In genomic region chrX:154833746-154834274, GRCh38 we compare ENCODE assay signal across 30 cellular contexts. TPM values are rescaled to one million over a fixed set of nuclear protein-coding genes. Genes with fewer than 3 reads are reported as not detected.
DNase-seq lines count a peak whose midpoint lies in the region; FAIRE-seq and TF ChIP-seq lines count a peak whose summit lies in the region.
"Had no signal": no experiment of that assay in that cellular context is flagged by ENCODE, and none has a peak within 500 bp of the region (broad histone marks: within the 10 kb centered on the region; RNA-seq: fewer than 3 reads in every experiment).

No MANE protein-coding gene starts in this region.

- no peak for TF ChIP-seq CTCF in astrocyte (IDR thresholded peaks at IDR 0.05; ENCODE audit: insufficient read depth, low read depth, low read length)
- TF ChIP-seq CTCF in H1 (IDR thresholded peaks at IDR 0.05; ENCODE audit: control extremely low read depth in 1 of 3, insufficient read depth in 1 of 3, low read depth in 1 of 3, low read length in 3 of 3), result no peak
- TF ChIP-seq CTCF in GM13976 (IDR thresholded peaks at IDR 0.05; ENCODE audit: borderline replicate concordance, control extremely low read depth, extremely low read depth, insufficient read depth, missing control alignments), result no peak
- no peak for TF ChIP-seq CTCF in coronary artery (IDR thresholded peaks at IDR 0.05)

- H3K18ac ChIP-seq in H1 (ENCODE audit: extremely low read depth, low read length), result no peak overlapping the region

- H4K20me1 ChIP-seq in astrocyte (ENCODE audit: insufficient read depth, low read length) (no peaks in the 10 kb centered on the region), H1 (replicated peaks in 1 of 2; ENCODE audit: control insufficient read depth in 1 of 2, insufficient read depth in 2 of 2, low read length in 2 of 2) (no peaks in the 10 kb centered on the region)
- H4K20me1 ChIP-seq: BLaER1 had no signal

- H3K79me1 ChIP-seq in H1 (ENCODE audit: low read depth, low read length), result no peaks in the 10 kb centered on the region

- no peaks in the 10 kb centered on the region for H3K79me2 ChIP-seq in astrocyte (ENCODE audit: insufficient read depth, low read length)
- H3K79me2 ChIP-seq in H1 (ENCODE audit: control insufficient read depth in 1 of 2, insufficient read depth in 2 of 2, low read length in 2 of 2), result no peaks in the 10 kb centered on the region

- H3K56ac ChIP-seq in H1 (replicated peaks; ENCODE audit: insufficient read length, low read depth, low read length), result no peak overlapping the region

- H3K27ac Mint-ChIP-seq in astrocyte (ENCODE audit: unreplicated experiment), result no peak overlapping the region
- H3K27ac Mint-ChIP-seq: CD4-positive, alpha-beta memory T cell; CD4-positive, CD25-positive, alpha-beta regulatory T cell; CD8-positive, alpha-beta memory T cell had no signal

- CTCF ChIA-PET in H1 (lab: Charles Lee; ENCODE audit: partially characterized antibody), result interaction anchor here (0.7 to 1.2 kb wide), 2 partner anchors 116 to 223 kb away, joined by 3 to 6 read pairs; no protein-coding TSS in a partner anchor

- WGBS in H1 (ENCODE audit: extremely low coverage in 1 of 2, insufficient coverage in 1 of 2, insufficient read length in 1 of 2, insufficient replicate concordance in 2 of 2, low coverage in 1 of 2, low lambda C conversion rate in 2 of 2, missing lambda C conversion rate in 1 of 2), 2 experiments, result no CpG with 5 or more reads among the region's 3 CpGs

- POLR2A ChIA-PET in H1 (lab: Charles Lee; ENCODE audit: partially characterized antibody), result interaction anchor here (0.8 to 1.4 kb wide), 2 partner anchors 54 to 71 kb away, joined by 3 to 4 read pairs; partner anchors contain the start of gene DKC1

- H2BK20ac ChIP-seq in H1 (ENCODE audit: low read length), result no peak overlapping the region

- no peaks in the 10 kb centered on the region for H3K36me3 ChIP-seq in astrocyte (ENCODE audit: insufficient read depth, low read length)
- no peaks in the 10 kb centered on the region for H3K36me3 ChIP-seq in H1 (ENCODE audit: control insufficient read depth in 2 of 4, insufficient read depth in 4 of 4, low read length in 3 of 4)
- H3K36me3 ChIP-seq: BE2C, BLaER1 had no signal

- no peak overlapping the region for H4K91ac ChIP-seq in H1 (replicated peaks; ENCODE audit: insufficient read length, low read length)

- peak; percentile 23 for FAIRE-seq in GM19239 (lab: Jason Lieb, UNC)
- FAIRE-seq in astrocyte (lab: Jason Lieb, UNC), result peak; percentile 20
- peak; percentile 48 for FAIRE-seq in H1 (lab: Jason Lieb, UNC)
- FAIRE-seq: A204.1, GM12878, GM18507 had no signal

- in situ Hi-C loops in GM13976 (cut with MboI; ENCODE audit: low sequenced_read_pairs, unreplicated experiment), result loop anchor here (25.0 kb wide), 1 partner anchor 247 kb away; the partner anchor contains the start of gene CTAG1A

- no peak overlapping the region for H2BK5ac ChIP-seq in H1 (ENCODE audit: low read depth, low read length)

- H3K9ac ChIP-seq in astrocyte (ENCODE audit: low read length), result no peak overlapping the region
- no peak overlapping the region for H3K9ac ChIP-seq in H1 (replicated peaks in 1 of 4; ENCODE audit: extremely low read depth in 1 of 4, low read depth in 3 of 4, low read length in 3 of 4)
- H3K9ac ChIP-seq: BLaER1 had no signal

- H3K4me1 ChIP-seq in astrocyte (ENCODE audit: insufficient read depth, low read length) (no peaks in the 10 kb centered on the region), H1 (replicated peaks in 1 of 4; ENCODE audit: control insufficient read depth in 3 of 4, insufficient read depth in 4 of 4, low read length in 3 of 4) (no peaks in the 10 kb centered on the region)
- H3K4me1 ChIP-seq: BE2C, BLaER1 had no signal

- H3K9me3 ChIP-seq in astrocyte (ENCODE audit: insufficient read depth, low read depth, low read length) (no peaks in the 10 kb centered on the region), H1 (ENCODE audit: insufficient read depth in 2 of 2, low read depth in 1 of 2, low read length in 1 of 2) (no peaks in the 10 kb centered on the region)
- H3K9me3 ChIP-seq: BE2C, BLaER1 had no signal

- H4K8ac ChIP-seq in H1 (ENCODE audit: extremely low read depth, insufficient read depth, low read length), result no peak overlapping the region

- H3K27ac ChIP-seq in astrocyte (ENCODE audit: low read depth, low read length) (no peak overlapping the region), H1 (ENCODE audit: low read depth, low read length) (no peak overlapping the region), coronary artery (no peak overlapping the region)
- H3K27ac ChIP-seq: BLaER1 had no signal

- H2BK15ac ChIP-seq in H1 (ENCODE audit: low read length), result no peak overlapping the region

- TF ChIP-seq RAD21 in H1 (IDR thresholded peaks at IDR 0.05 in 1 of 2, conservative IDR thresholded peaks at IDR 0.05 in 1 of 2; ENCODE audit: low read depth in 2 of 2, low read length in 2 of 2), result no peak

- H3K4me3 ChIP-seq in astrocyte (ENCODE audit: insufficient read depth, low read depth, low read length) (no peak overlapping the region), H1 (ENCODE audit: extremely low read depth in 1 of 4, insufficient read depth in 2 of 4, low read depth in 3 of 4, low read length in 4 of 4) (no peak overlapping the region), coronary artery (no peak overlapping the region)
- H3K4me3 ChIP-seq: BLaER1, GM12878 had no signal

- H3K4me2 ChIP-seq in astrocyte (ENCODE audit: low read length) (no peak overlapping the region), H1 (ENCODE audit: insufficient read depth in 1 of 2, low read depth in 2 of 2, low read length in 2 of 2) (no peak overlapping the region)
- H3K4me2 ChIP-seq: BLaER1 had no signal

- no peak overlapping the region for H3K14ac ChIP-seq in H1 (ENCODE audit: insufficient read length)

- H2AFZ ChIP-seq in astrocyte (ENCODE audit: low read depth, low read length) (no peak overlapping the region), H1 (ENCODE audit: low read length) (no peak overlapping the region)

- H3K4me1 Mint-ChIP-seq in astrocyte (ENCODE audit: low read depth, unreplicated experiment), result no peaks in the 10 kb centered on the region

- no peak for DNase-seq in GM19239 (ENCODE audit: insufficient read length, low spot score)
- no peak for DNase-seq in astrocyte (ENCODE audit: low read depth)
- DNase-seq in H1 (ENCODE audit: low read depth in 1 of 2, low spot score in 2 of 2), result no peak
- no peak for DNase-seq in MV-4-11 (lab: John Stamatoyannopoulos, UW)
- DNase-seq in GM13976 (ENCODE audit: low spot score), result no peak
- no peak for DNase-seq in coronary artery (ENCODE audit: low spot score)
- DNase-seq: 8988T; ACHN; BE2C; C1 segment of cervical spinal cord; CD4-positive, alpha-beta memory T cell; CD4-positive, CD25-positive, alpha-beta regulatory T cell; CD8-positive, alpha-beta memory T cell; COR-L47; DMS 273 treated with DMSO at 0.1 percent for 48 hours; DMS153; DMS53; DMS79; DND-41; EL; GDM1 had no signal

- TF ChIP-seq EP300 in H1 (IDR thresholded peaks at IDR 0.05; ENCODE audit: borderline replicate concordance in 1 of 2, low read depth in 2 of 2, low read length in 2 of 2), result no peak

- H3K4me3 Mint-ChIP-seq in astrocyte (ENCODE audit: unreplicated experiment), result no peak overlapping the region
- H3K4me3 Mint-ChIP-seq: CD14-positive monocyte; CD4-positive, alpha-beta memory T cell; CD4-positive, CD25-positive, alpha-beta regulatory T cell; CD8-positive, alpha-beta memory T cell had no signal

- H3K27me3 Mint-ChIP-seq in astrocyte (ENCODE audit: low read depth, unreplicated experiment), result no peaks in the 10 kb centered on the region
- H3K27me3 Mint-ChIP-seq: CD4-positive, alpha-beta memory T cell; CD4-positive, CD25-positive, alpha-beta regulatory T cell had no signal

- no peak overlapping the region for H4K5ac ChIP-seq in H1 (ENCODE audit: insufficient read length, low read depth, low read length)

- no peaks in the 10 kb centered on the region for H3K27me3 ChIP-seq in astrocyte (ENCODE audit: insufficient read depth, low read length)
- no peaks in the 10 kb centered on the region for H3K27me3 ChIP-seq in H1 (replicated peaks in 1 of 4; ENCODE audit: control insufficient read depth in 3 of 4, extremely low read depth in 1 of 4, insufficient read depth in 3 of 4, low read length in 3 of 4)
- H3K27me3 ChIP-seq: BE2C had no signal

- no peaks in the 10 kb centered on the region for H3K23me2 ChIP-seq in H1 (ENCODE audit: low read depth, low read length)

- no peak overlapping the region for H3K23ac ChIP-seq in H1 (ENCODE audit: insufficient read length)

- no peaks in the 10 kb centered on the region for H3K9me3 Mint-ChIP-seq in astrocyte (ENCODE audit: unreplicated experiment)
- H3K9me3 Mint-ChIP-seq: CD14-positive monocyte; CD4-positive, alpha-beta memory T cell; CD4-positive, CD25-positive, alpha-beta regulatory T cell; CD8-positive, alpha-beta memory T cell had no signal

- no peak overlapping the region for H2BK120ac ChIP-seq in H1 (replicated peaks; ENCODE audit: low read depth, low read length)

- H3K4ac ChIP-seq in H1 (replicated peaks; ENCODE audit: insufficient read length, low read depth, low read length), result no peak overlapping the region

- no peak overlapping the region for H2AK5ac ChIP-seq in H1 (ENCODE audit: low read depth, low read length)

- TF ChIP-seq POLR2A in H1 (IDR thresholded peaks at IDR 0.05; ENCODE audit: control extremely low read depth in 1 of 2, low read depth in 2 of 2, low read length in 2 of 2), result no peak

- H3K36me3 Mint-ChIP-seq in astrocyte (ENCODE audit: low read depth, unreplicated experiment), result no peaks in the 10 kb centered on the region
- H3K36me3 Mint-ChIP-seq: CD14-positive monocyte; CD4-positive, alpha-beta memory T cell; CD4-positive, CD25-positive, alpha-beta regulatory T cell; CD8-positive, alpha-beta memory T cell had no signal

- H2BK12ac ChIP-seq in H1 (ENCODE audit: low read depth, low read length), result no peak overlapping the region

RNA-seq across cellular contexts. Expression of gene SMIM9, which starts 0.7 kb away (rescaled TPM):
- not detected in 2 replicates for total RNA-seq in astrocyte
- not detected in 2 replicates for total RNA-seq in H1 (2021; fragmentation: NEBNext Ultra II Directional; extraction: Animal tissue kit (Norgen Biotek cat#: 25700))
- polyA plus RNA-seq in H1 (2011; rRNA removed), result not detected in 2 replicates
- polyA plus RNA-seq in H1 (2011; cell fraction: cytosol; rRNA removed), result not detected
- not detected for polyA plus RNA-seq in H1 (2011; cell fraction: nucleus; rRNA removed)
- not detected in 4 replicates for polyA plus RNA-seq in H1 (2012, experiment 1 of 2)
- not detected for polyA plus RNA-seq in H1 (2012, experiment 2 of 2)
- not detected for polyA plus RNA-seq in H1 (2013, experiment 1 of 2)
- polyA plus RNA-seq in H1 (2013, experiment 2 of 2), result not detected
- not detected in 2 replicates for polyA minus RNA-seq in H1 (2011; rRNA and poly(A)+ RNA removed)
- not detected for polyA minus RNA-seq in H1 (2011; cell fraction: cytosol; rRNA and poly(A)+ RNA removed)
- polyA minus RNA-seq in H1 (2011; cell fraction: nucleus; rRNA and poly(A)+ RNA removed), result not detected
- total RNA-seq: A673; CD4-positive, alpha-beta memory T cell; CD4-positive, CD25-positive, alpha-beta regulatory T cell; CD8-positive, alpha-beta memory T cell; Daoy; G401; GM12878 had no signal
- polyA plus RNA-seq: AG04450; CD14-positive monocyte; CD4-positive, alpha-beta memory T cell; CD4-positive, CD25-positive, alpha-beta regulatory T cell; CD8-positive, alpha-beta memory T cell; GM12878 had no signal

RNA-seq across cellular contexts. Expression of gene MPP1, which starts 28.5 kb away (rescaled TPM):
- total RNA-seq in astrocyte, result 8.3 and 9.0 TPM in 2 replicates
- total RNA-seq in H1 (2021; fragmentation: NEBNext Ultra II Directional; extraction: Animal tissue kit (Norgen Biotek cat#: 25700)), result 12.9 and 13.4 TPM in 2 replicates
- polyA plus RNA-seq in H1 (2011; rRNA removed), result 6.2 and 7.6 TPM in 2 replicates
- 9.8 TPM for polyA plus RNA-seq in H1 (2011; cell fraction: cytosol; rRNA removed)
- 14.8 TPM for polyA plus RNA-seq in H1 (2011; cell fraction: nucleus; rRNA removed)
- 13.5 to 17.2 TPM (median 15.1 TPM) in 4 replicates for polyA plus RNA-seq in H1 (2012, experiment 1 of 2)
- polyA plus RNA-seq in H1 (2012, experiment 2 of 2), result 7.0 TPM
- polyA plus RNA-seq in H1 (2013, experiment 1 of 2), result 18.2 TPM
- polyA plus RNA-seq in H1 (2013, experiment 2 of 2), result 17.1 TPM
- 12.4 and 13.8 TPM in 2 replicates for polyA minus RNA-seq in H1 (2011; rRNA and poly(A)+ RNA removed)
- polyA minus RNA-seq in H1 (2011; cell fraction: cytosol; rRNA and poly(A)+ RNA removed), result 7.5 TPM
- 7.3 TPM for polyA minus RNA-seq in H1 (2011; cell fraction: nucleus; rRNA and poly(A)+ RNA removed)

RNA-seq across cellular contexts. Expression of gene F8A1, which starts 52.3 kb away (rescaled TPM):
- 24.8 and 25.6 TPM in 2 replicates for total RNA-seq in astrocyte
- 26.8 and 30.2 TPM in 2 replicates for total RNA-seq in H1 (2021; fragmentation: NEBNext Ultra II Directional; extraction: Animal tissue kit (Norgen Biotek cat#: 25700))
- polyA plus RNA-seq in H1 (2011; rRNA removed), result 17.0 and 18.9 TPM in 2 replicates
- 9.2 TPM for polyA plus RNA-seq in H1 (2011; cell fraction: cytosol; rRNA removed)
- 9.8 TPM for polyA plus RNA-seq in H1 (2011; cell fraction: nucleus; rRNA removed)
- 23.4 to 29.8 TPM (median 27.3 TPM) in 4 replicates for polyA plus RNA-seq in H1 (2012, experiment 1 of 2)
- 30.1 TPM for polyA plus RNA-seq in H1 (2012, experiment 2 of 2)
- 32.1 TPM for polyA plus RNA-seq in H1 (2013, experiment 1 of 2)
- 30.8 TPM for polyA plus RNA-seq in H1 (2013, experiment 2 of 2)
- 8.5 and 12.9 TPM in 2 replicates for polyA minus RNA-seq in H1 (2011; rRNA and poly(A)+ RNA removed)
- 10.4 TPM for polyA minus RNA-seq in H1 (2011; cell fraction: cytosol; rRNA and poly(A)+ RNA removed)
- polyA minus RNA-seq in H1 (2011; cell fraction: nucleus; rRNA and poly(A)+ RNA removed), result 14.7 TPM
